13 cellular contexts compared by ENCODE assay signal in genomic region chr1:28296401-28297220, GRCh38. TPM values are rescaled to one million over a fixed set of nuclear protein-coding genes. Genes with fewer than 3 reads are reported as not detected.
A peak's percentile ranks its signal among the peaks of the same experiment; 100 is the strongest.
DNase-seq lines count a peak whose midpoint lies in the region; ATAC-seq, FAIRE-seq and TF ChIP-seq lines count a peak whose summit lies in the region.
"Had no signal": no experiment of that assay in that cellular context is flagged by ENCODE, and none has a peak within 500 bp of the region (broad histone marks: within the 10 kb centered on the region; RNA-seq: fewer than 3 reads in every experiment).

No MANE protein-coding gene starts in this region.

- WGBS in HepG2 (ENCODE audit: low lambda C conversion rate): under 1% methylated on average over 11 of the region's 14 CpGs
- 16 to 17% methylated on average over 14 of the region's 14 CpGs for WGBS in aorta, 2 donors

- no peak for ATAC-seq in natural killer cell treated with Interleukin-12 subunit alpha and Interleukin-12 subunit beta and Interleukin-15 and Interleukin-18, amount 100 ng/mL, for 72 hours
- ATAC-seq in natural killer cell (no peak), HepG2 (peak; percentile 91), HG02678 (IDR thresholded peaks at IDR 0.05; ENCODE audit: unreplicated experiment) (no peak), aorta (ENCODE audit: low FRiP score) (no peak)
- ATAC-seq: gastrocnemius medialis had no signal

- peak overlapping the region; percentile 19 to 45 for H3K27ac Mint-ChIP-seq in natural killer cell treated with Interleukin-12 subunit alpha and Interleukin-12 subunit beta and Interleukin-15 and Interleukin-18, amount 100 ng/mL, for 72 hours
- H3K27ac Mint-ChIP-seq in natural killer cell: no peak overlapping the region
- H3K27ac Mint-ChIP-seq in activated T-helper 1 cell treated with anti-CD3 and anti-CD28 coated beads, Interleukin-12 subunit alpha, Interleukin-12 subunit beta, Interleukin-2, Interleukin-4 antibody, amounts not matched to agents 30 ng/mL and 10 ng/mL and 1 ng/mL, durations not matched to agents 14 hours and 24 hours and 36 hours: no peak overlapping the region
- H3K27ac Mint-ChIP-seq: CD14-positive monocyte had no signal

- H3K4me2 ChIP-seq in HepG2 (ENCODE audit: low read depth, low read length): peak overlapping the region; percentile 73

- peak overlapping the region; percentile 22 to 62 (median 29); a peak in 5 of 6 replicates for H3K4me3 ChIP-seq in HepG2 (replicated peaks in 1 of 3; ENCODE audit: insufficient read depth in 1 of 3, low read depth in 2 of 3, low read length in 3 of 3)
- H3K4me3 ChIP-seq in aorta (ENCODE audit: low read length in 2 of 2): no peak overlapping the region
- H3K4me3 ChIP-seq in ascending aorta: no peak overlapping the region
- H3K4me3 ChIP-seq: gastrocnemius medialis had no signal

- peak overlapping the region; percentile 13 for H3K4me3 Mint-ChIP-seq in natural killer cell treated with Interleukin-12 subunit alpha and Interleukin-12 subunit beta and Interleukin-15 and Interleukin-18, amount 100 ng/mL, for 72 hours
- no peak overlapping the region for H3K4me3 Mint-ChIP-seq in natural killer cell
- no peak overlapping the region for H3K4me3 Mint-ChIP-seq in activated T-helper 1 cell treated with anti-CD3 and anti-CD28 coated beads, Interleukin-12 subunit alpha, Interleukin-12 subunit beta, Interleukin-2, Interleukin-4 antibody, amounts not matched to agents 30 ng/mL and 10 ng/mL and 1 ng/mL, durations not matched to agents 14 hours and 24 hours and 36 hours

- H3K27ac ChIP-seq in HepG2 (ENCODE audit: extremely low read length, insufficient read depth, low read length): peak overlapping the region; percentile 55
- no peak overlapping the region for H3K27ac ChIP-seq in aorta (ENCODE audit: low read depth in 1 of 2, low read length in 2 of 2)
- no peak overlapping the region for H3K27ac ChIP-seq in ascending aorta
- H3K27ac ChIP-seq: gastrocnemius medialis had no signal

- intact Hi-C loops in natural killer cell (cut with micrococcal nuclease): no loop called here
- intact Hi-C loops in HepG2 (cut with micrococcal nuclease; ENCODE audit: unreplicated experiment): no loop called here
- intact Hi-C loops in activated T-helper 1 cell treated with anti-CD3 and anti-CD28 coated beads, Interleukin-12 subunit alpha, Interleukin-12 subunit beta, Interleukin-2, Interleukin-4 antibody, amounts not matched to agents 30 ng/mL and 10 ng/mL and 1 ng/mL, durations not matched to agents 14 hours and 24 hours and 36 hours (cut with micrococcal nuclease): no loop called here
- intact Hi-C loops in aorta (cut with DNase I): no loop called here
- intact Hi-C loops in ascending aorta (cut with DNase I): no loop called here

- no peaks in the 10 kb centered on the region for H3K79me2 ChIP-seq in HepG2 (ENCODE audit: insufficient read depth, low read length)

- peaks cover 42% of the 10 kb centered on the region for H3K4me1 ChIP-seq in HepG2 (ENCODE audit: insufficient read depth, low read length)
- H3K4me1 ChIP-seq in aorta (ENCODE audit: control insufficient read depth in 1 of 2, insufficient read depth in 2 of 2, low read length in 2 of 2): no peaks in the 10 kb centered on the region
- H3K4me1 ChIP-seq in ascending aorta: no peaks in the 10 kb centered on the region

- peak overlapping the region; percentile 2; the same call in 1 of the 2 replicates for H3K9ac ChIP-seq in HepG2 (ENCODE audit: insufficient read depth, low read depth, low read length)

- H3K27me3 ChIP-seq in HepG2 (ENCODE audit: control insufficient read depth in 1 of 2, insufficient read depth in 2 of 2, low read length in 2 of 2) (no peaks in the 10 kb centered on the region), aorta (ENCODE audit: control insufficient read depth in 1 of 2, insufficient read depth in 2 of 2, low read length in 1 of 2) (no peaks in the 10 kb centered on the region), ascending aorta (no peaks in the 10 kb centered on the region)
- H3K27me3 ChIP-seq: gastrocnemius medialis had no signal

- no peak overlapping the region for H2AFZ ChIP-seq in HepG2 (ENCODE audit: low read length)

- peaks cover 25 to 30% of the 10 kb centered on the region in 2 donors for H3K4me1 Mint-ChIP-seq in natural killer cell treated with Interleukin-12 subunit alpha and Interleukin-12 subunit beta and Interleukin-15 and Interleukin-18, amount 100 ng/mL, for 72 hours (ENCODE audit: low read depth in 2 of 2)
- H3K4me1 Mint-ChIP-seq in natural killer cell: no peaks in the 10 kb centered on the region
- H3K4me1 Mint-ChIP-seq in activated T-helper 1 cell treated with anti-CD3 and anti-CD28 coated beads, Interleukin-12 subunit alpha, Interleukin-12 subunit beta, Interleukin-2, Interleukin-4 antibody, amounts not matched to agents 30 ng/mL and 10 ng/mL and 1 ng/mL, durations not matched to agents 14 hours and 24 hours and 36 hours (ENCODE audit: low read depth): peaks cover 19% of the 10 kb centered on the region

- POLR2A ChIA-PET in HepG2 (lab: Yijun Ruan, JAX): interaction anchor here (1.0 to 3.6 kb wide), 6 partner anchors 8 to 141 kb away, joined by 3 to 25 read pairs (median 3); partner anchors contain the start of gene MED18

- DNase-seq in natural killer cell treated with Interleukin-12 subunit alpha and Interleukin-12 subunit beta and Interleukin-15 and Interleukin-18, amount 100 ng/mL, for 72 hours (ENCODE audit: low spot score): no peak
- DNase-seq in natural killer cell (no peak), brain pericyte (ENCODE audit: low read depth, low spot score) (peak; percentile 24), HepG2 (ENCODE audit: low spot score) (peak; percentile 88), aorta (no peak), ascending aorta (ENCODE audit: low spot score in 2 of 2) (no peak)
- DNase-seq in activated T-helper 1 cell treated with anti-CD3 and anti-CD28 coated beads, Interleukin-12 subunit alpha, Interleukin-12 subunit beta, Interleukin-2, Interleukin-4 antibody, amounts not matched to agents 30 ng/mL and 10 ng/mL and 1 ng/mL, durations not matched to agents 14 hours and 24 hours and 36 hours (ENCODE audit: low spot score): no peak
- DNase-seq: activated T-cell treated with anti-CD3 and anti-CD28 coated beads, Interleukin-2, amount 50 U/mL, for 1 hour; gastrocnemius medialis; SIG-M5 had no signal

- peak; percentile 61 to 75; a peak in 3 of 4 replicates for TF ChIP-seq EP300 in HepG2 (IDR thresholded peaks at IDR 0.05; ENCODE audit: low read depth in 2 of 2, low read length in 2 of 2)
- peak; percentile 85 for TF ChIP-seq EP300 in HepG2 (CRISPR knock-in tag; IDR thresholded peaks at IDR 0.05; ENCODE audit: borderline replicate concordance)

- FAIRE-seq in HepG2 (lab: Jason Lieb, UNC): peak; percentile 95
- FAIRE-seq: GM19239 had no signal

- TF ChIP-seq CTCF in natural killer cell (IDR thresholded peaks at IDR 0.05): no peak
- TF ChIP-seq CTCF in HepG2 (CRISPR knock-in tag; IDR thresholded peaks at IDR 0.05): no peak
- TF ChIP-seq CTCF in ascending aorta (IDR thresholded peaks at IDR 0.05): no peak

- in situ Hi-C loops in HepG2 (cut with HindIII; ENCODE audit: extremely low pct_ligation_motif_present, low pct_unique_long_range_greater_than_20kb): no loop called here

- no peaks in the 10 kb centered on the region for H3K9me3 ChIP-seq in HepG2 (ENCODE audit: low read length)
- H3K9me3 ChIP-seq in aorta (ENCODE audit: control insufficient read depth, low read length): no peaks in the 10 kb centered on the region
- H3K9me3 ChIP-seq in ascending aorta: no peaks in the 10 kb centered on the region
- H3K9me3 ChIP-seq: gastrocnemius medialis had no signal

- H3K9me3 Mint-ChIP-seq in natural killer cell treated with Interleukin-12 subunit alpha and Interleukin-12 subunit beta and Interleukin-15 and Interleukin-18, amount 100 ng/mL, for 72 hours: no peaks in the 10 kb centered on the region
- H3K9me3 Mint-ChIP-seq in natural killer cell: no peaks in the 10 kb centered on the region
- H3K9me3 Mint-ChIP-seq in activated T-helper 1 cell treated with anti-CD3 and anti-CD28 coated beads, Interleukin-12 subunit alpha, Interleukin-12 subunit beta, Interleukin-2, Interleukin-4 antibody, amounts not matched to agents 30 ng/mL and 10 ng/mL and 1 ng/mL, durations not matched to agents 14 hours and 24 hours and 36 hours: no peaks in the 10 kb centered on the region
- H3K9me3 Mint-ChIP-seq: CD14-positive monocyte had no signal

- no peak for TF ChIP-seq RAD21 in HepG2 (CRISPR knock-in tag; IDR thresholded peaks at IDR 0.05)

- no peaks in the 10 kb centered on the region for H3K27me3 Mint-ChIP-seq in natural killer cell treated with Interleukin-12 subunit alpha and Interleukin-12 subunit beta and Interleukin-15 and Interleukin-18, amount 100 ng/mL, for 72 hours
- peaks cover 0 to 16% of the 10 kb centered on the region in 2 donors for H3K27me3 Mint-ChIP-seq in natural killer cell (ENCODE audit: low read depth in 2 of 2)
- H3K27me3 Mint-ChIP-seq in activated T-helper 1 cell treated with anti-CD3 and anti-CD28 coated beads, Interleukin-12 subunit alpha, Interleukin-12 subunit beta, Interleukin-2, Interleukin-4 antibody, amounts not matched to agents 30 ng/mL and 10 ng/mL and 1 ng/mL, durations not matched to agents 14 hours and 24 hours and 36 hours (ENCODE audit: insufficient read depth): peaks cover 3% of the 10 kb centered on the region

- BruUV-seq in HepG2 (replicated peaks; lab: Mats Ljungman, UMichigan): no TSS peak

- no peaks in the 10 kb centered on the region for H4K20me1 ChIP-seq in HepG2 (ENCODE audit: insufficient read depth, low read length)

- CTCF ChIA-PET in HepG2 (lab: Yijun Ruan, JAX; ENCODE audit: low intra/inter-chr PET ratio, low total read pairs): no interaction called here

- H3K36me3 ChIP-seq in HepG2 (replicated peaks in 1 of 2; ENCODE audit: control insufficient read depth in 1 of 2, insufficient read depth in 2 of 2, low read length in 2 of 2) (no peaks in the 10 kb centered on the region), aorta (ENCODE audit: control insufficient read depth in 1 of 2, insufficient read depth in 2 of 2, low read length in 1 of 2) (no peaks in the 10 kb centered on the region), ascending aorta (no peaks in the 10 kb centered on the region)
- H3K36me3 ChIP-seq: gastrocnemius medialis had no signal

- TF ChIP-seq POLR2A in HepG2 (IDR thresholded peaks at IDR 0.05; ENCODE audit: insufficient read depth in 1 of 2, low read depth in 2 of 2, low read length in 2 of 2): peak; percentile 37 to 43; a peak in 2 of 4 replicates

- no peaks in the 10 kb centered on the region for H3K36me3 Mint-ChIP-seq in natural killer cell treated with Interleukin-12 subunit alpha and Interleukin-12 subunit beta and Interleukin-15 and Interleukin-18, amount 100 ng/mL, for 72 hours
- H3K36me3 Mint-ChIP-seq in natural killer cell: no peaks in the 10 kb centered on the region
- no peaks in the 10 kb centered on the region for H3K36me3 Mint-ChIP-seq in activated T-helper 1 cell treated with anti-CD3 and anti-CD28 coated beads, Interleukin-12 subunit alpha, Interleukin-12 subunit beta, Interleukin-2, Interleukin-4 antibody, amounts not matched to agents 30 ng/mL and 10 ng/mL and 1 ng/mL, durations not matched to agents 14 hours and 24 hours and 36 hours (ENCODE audit: low read depth)
- H3K36me3 Mint-ChIP-seq: CD14-positive monocyte had no signal

RNA-seq across cellular contexts. Expression of gene MED18, which starts 32.2 kb away (rescaled TPM):
- 10 to 100 TPM; 17.9 to 21.4 TPM for total RNA-seq in natural killer cell treated with Interleukin-12 subunit alpha and Interleukin-12 subunit beta and Interleukin-15 and Interleukin-18, amount 100 ng/mL, for 72 hours
- 10 to 100 TPM in 1 of 3 donors, 1 to 10 TPM in 2; 6.6 to 10.2 (median 8.9) TPM for total RNA-seq in natural killer cell
- 21.0 and 28.8 TPM in 2 replicates for total RNA-seq in HepG2 (2016; rRNA removed; fragmentation: Illumina TruSeq; extraction: Trizol)
- 7.0 and 7.5 TPM in 2 replicates for total RNA-seq in HepG2 (2016; cell fraction: cytosol; rRNA removed; fragmentation: Illumina TruSeq; extraction: Trizol; ENCODE audit: low read depth)
- 20.7 and 32.3 TPM in 2 replicates for total RNA-seq in HepG2 (2016; cell fraction: insoluble cytoplasmic fraction; rRNA removed; fragmentation: Illumina TruSeq; extraction: Trizol)
- total RNA-seq in HepG2 (2016; cell fraction: membrane; rRNA removed; fragmentation: Illumina TruSeq; extraction: Trizol): 10.5 and 12.8 TPM in 2 replicates
- total RNA-seq in HepG2 (2016; cell fraction: nucleus; rRNA removed; fragmentation: Illumina TruSeq; extraction: Trizol): 7.0 and 9.3 TPM in 2 replicates
- 11.7 and 14.4 TPM in 2 replicates for polyA plus RNA-seq in HepG2 (2011; rRNA removed)
- 16.5 and 19.8 TPM in 2 replicates for polyA plus RNA-seq in HepG2 (2011; cell fraction: cytosol; rRNA removed)
- polyA plus RNA-seq in HepG2 (2011; cell fraction: nucleus; rRNA removed): 10.4 and 11.6 TPM in 2 replicates
- polyA plus RNA-seq in HepG2 (2012): 9.5 and 13.0 TPM in 2 replicates
- polyA plus RNA-seq in HepG2 (2016; cell fraction: cytosol; fragmentation: Illumina TruSeq; extraction: Trizol; ENCODE audit: low read depth): 2.8 and 3.8 TPM in 2 replicates
- 26.5 and 30.0 TPM in 2 replicates for polyA plus RNA-seq in HepG2 (2016; cell fraction: insoluble cytoplasmic fraction; fragmentation: Illumina TruSeq; extraction: Trizol; ENCODE audit: low read depth)
- polyA plus RNA-seq in HepG2 (2016; cell fraction: membrane; fragmentation: Illumina TruSeq; extraction: Trizol; ENCODE audit: low read depth): 4.9 and 5.6 TPM in 2 replicates
- 14.7 and 18.3 TPM in 2 replicates for polyA plus RNA-seq in HepG2 (2016; cell fraction: nucleus; fragmentation: Illumina TruSeq; extraction: Trizol; ENCODE audit: insufficient read depth, low read depth)
- 28.2 and 57.8 TPM in 2 replicates for polyA minus RNA-seq in HepG2 (2011; rRNA and poly(A)+ RNA removed; ENCODE audit: low replicate concordance)
- polyA minus RNA-seq in HepG2 (2011; cell fraction: cytosol; rRNA and poly(A)+ RNA removed): 13.0 and 15.4 TPM in 2 replicates
- 3.6 and 4.2 TPM in 2 replicates for polyA minus RNA-seq in HepG2 (2011; cell fraction: nucleus; rRNA and poly(A)+ RNA removed)
- 19.5 and 21.5 TPM in 2 replicates for total RNA-seq in activated T-helper 1 cell treated with anti-CD3 and anti-CD28 coated beads, Interleukin-12 subunit alpha, Interleukin-12 subunit beta, Interleukin-2, Interleukin-4 antibody, amounts not matched to agents 30 ng/mL and 10 ng/mL and 1 ng/mL, durations not matched to agents 14 hours and 24 hours and 36 hours
- total RNA-seq in aorta: 10 to 100 TPM in 1 of 2 donors, 1 to 10 TPM in 1; 9.4 to 11.5 TPM
- 10 to 100 TPM in 1 of 2 donors, 1 to 10 TPM in 1; 8.0 to 21.3 TPM for polyA plus RNA-seq in aorta
- 6.6 TPM for total RNA-seq in ascending aorta

RNA-seq across cellular contexts. Expression of gene SESN2, which starts 37.3 kb away (rescaled TPM):
- 10 to 100 TPM; 26.4 to 36.1 TPM for total RNA-seq in natural killer cell treated with Interleukin-12 subunit alpha and Interleukin-12 subunit beta and Interleukin-15 and Interleukin-18, amount 100 ng/mL, for 72 hours
- total RNA-seq in natural killer cell (10 to 100 TPM; 21.0 to 30.3 (median 27.1) TPM), HepG2 (2016; rRNA removed; fragmentation: Illumina TruSeq; extraction: Trizol) (10.4 and 13.2 TPM in 2 replicates), aorta (10 to 100 TPM in 1 of 2 donors, 1 to 10 TPM in 1; 9.8 to 11.1 TPM), ascending aorta (7.6 TPM)
- total RNA-seq in HepG2 (2016; cell fraction: cytosol; rRNA removed; fragmentation: Illumina TruSeq; extraction: Trizol; ENCODE audit: low read depth): 2.1 and 2.5 TPM in 2 replicates
- 10.0 and 12.0 TPM in 2 replicates for total RNA-seq in HepG2 (2016; cell fraction: insoluble cytoplasmic fraction; rRNA removed; fragmentation: Illumina TruSeq; extraction: Trizol)
- 5.6 and 7.1 TPM in 2 replicates for total RNA-seq in HepG2 (2016; cell fraction: membrane; rRNA removed; fragmentation: Illumina TruSeq; extraction: Trizol)
- total RNA-seq in HepG2 (2016; cell fraction: nucleus; rRNA removed; fragmentation: Illumina TruSeq; extraction: Trizol): 8.1 and 8.4 TPM in 2 replicates
- polyA plus RNA-seq in HepG2 (2011; rRNA removed) (19.1 and 24.8 TPM in 2 replicates), aorta (1 to 10 TPM; 5.3 to 5.6 TPM)
- polyA plus RNA-seq in HepG2 (2011; cell fraction: cytosol; rRNA removed): 11.7 and 14.9 TPM in 2 replicates
- 26.7 and 32.2 TPM in 2 replicates for polyA plus RNA-seq in HepG2 (2011; cell fraction: nucleus; rRNA removed)
- 7.3 and 18.2 TPM in 2 replicates for polyA plus RNA-seq in HepG2 (2012)
- 1.3 and 1.4 TPM in 2 replicates for polyA plus RNA-seq in HepG2 (2016; cell fraction: cytosol; fragmentation: Illumina TruSeq; extraction: Trizol; ENCODE audit: low read depth)
- 9.6 and 12.1 TPM in 2 replicates for polyA plus RNA-seq in HepG2 (2016; cell fraction: insoluble cytoplasmic fraction; fragmentation: Illumina TruSeq; extraction: Trizol; ENCODE audit: low read depth)
- 4.3 and 4.7 TPM in 2 replicates for polyA plus RNA-seq in HepG2 (2016; cell fraction: membrane; fragmentation: Illumina TruSeq; extraction: Trizol; ENCODE audit: low read depth)
- polyA plus RNA-seq in HepG2 (2016; cell fraction: nucleus; fragmentation: Illumina TruSeq; extraction: Trizol; ENCODE audit: insufficient read depth, low read depth): 14.7 and 15.5 TPM in 2 replicates
- polyA minus RNA-seq in HepG2 (2011; rRNA and poly(A)+ RNA removed; ENCODE audit: low replicate concordance): 21.9 and 39.6 TPM in 2 replicates
- 9.8 and 11.5 TPM in 2 replicates for polyA minus RNA-seq in HepG2 (2011; cell fraction: cytosol; rRNA and poly(A)+ RNA removed)
- polyA minus RNA-seq in HepG2 (2011; cell fraction: nucleus; rRNA and poly(A)+ RNA removed): 11.8 and 11.9 TPM in 2 replicates
- 18.7 and 19.3 TPM in 2 replicates for total RNA-seq in activated T-helper 1 cell treated with anti-CD3 and anti-CD28 coated beads, Interleukin-12 subunit alpha, Interleukin-12 subunit beta, Interleukin-2, Interleukin-4 antibody, amounts not matched to agents 30 ng/mL and 10 ng/mL and 1 ng/mL, durations not matched to agents 14 hours and 24 hours and 36 hours

Comparison
In these comparisons a context has a peak if more than half of its experiments do, and no peak if none do; other contexts are left out.
1. H3K27ac Mint-ChIP-seq: peak in natural killer cell treated with Interleukin-12 subunit alpha and Interleukin-12 subunit beta and Interleukin-15 and Interleukin-18, amount 100 ng/mL, for 72 hours (2 of 2); none in natural killer cell (0 of 2) and activated T-helper 1 cell treated with anti-CD3 and anti-CD28 coated beads, Interleukin-12 subunit alpha, Interleukin-12 subunit beta, Interleukin-2, Interleukin-4 antibody, amounts not matched to agents 30 ng/mL and 10 ng/mL and 1 ng/mL, durations not matched to agents 14 hours and 24 hours and 36 hours (single experiment).
2. DNase-seq: peak in brain pericyte (single experiment) and HepG2 (single experiment); none in natural killer cell treated with Interleukin-12 subunit alpha and Interleukin-12 subunit beta and Interleukin-15 and Interleukin-18, amount 100 ng/mL, for 72 hours (single experiment), natural killer cell (single experiment), activated T-helper 1 cell treated with anti-CD3 and anti-CD28 coated beads, Interleukin-12 subunit alpha, Interleukin-12 subunit beta, Interleukin-2, Interleukin-4 antibody, amounts not matched to agents 30 ng/mL and 10 ng/mL and 1 ng/mL, durations not matched to agents 14 hours and 24 hours and 36 hours (single experiment), aorta (0 of 2) and ascending aorta (0 of 2).
3. H3K4me3 ChIP-seq: peak in HepG2 (3 of 3); none in aorta (0 of 2) and ascending aorta (0 of 2).